Comparison of ENCODE assay signal across 8 cellular contexts in the genomic region with DNA sequence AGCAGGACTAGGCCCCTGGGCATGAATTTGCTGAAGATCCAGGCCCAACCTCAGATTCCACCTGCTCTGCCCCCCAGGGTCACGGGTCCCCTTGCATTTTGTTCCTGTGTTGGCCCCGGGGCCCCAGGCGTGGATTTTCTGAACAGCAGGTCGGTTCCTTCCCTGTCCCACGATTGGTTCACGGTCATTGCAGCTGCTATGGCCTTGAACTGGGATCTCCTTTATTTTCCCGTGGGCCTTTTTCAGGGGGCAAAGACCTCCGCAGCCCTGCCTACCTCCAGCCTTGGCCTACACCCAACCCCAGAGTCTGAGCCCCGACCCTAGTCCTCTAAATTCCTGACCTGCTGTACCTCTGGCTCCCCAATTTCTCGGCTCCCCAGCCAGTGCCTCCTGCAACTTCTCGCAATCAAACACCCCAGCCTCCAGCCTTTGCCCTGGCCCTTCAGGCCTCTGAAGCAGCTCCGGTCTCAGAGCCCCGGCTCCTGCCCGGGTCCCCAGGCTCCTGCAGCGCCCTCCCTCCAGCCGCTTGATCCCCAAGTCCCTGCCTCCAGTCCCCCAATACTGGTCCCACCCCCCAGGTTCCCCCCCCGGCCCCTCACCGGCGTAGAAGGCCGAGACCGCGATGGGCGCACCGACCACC. TPM values are rescaled to one million over a fixed set of nuclear protein-coding genes. Genes with fewer than 3 reads are reported as not detected.
DNase-seq lines count a peak whose midpoint lies in the region; ATAC-seq, FAIRE-seq and TF ChIP-seq lines count a peak whose summit lies in the region.
"Not testable (repeated sequence)": the region's sequence is repeated elsewhere in the genome, so short reads cannot be mapped to it uniquely, and the experiment has no call there.

No MANE protein-coding gene starts in this region.

- H3K4me3 ChIP-seq in bronchial epithelial cell (ENCODE audit: low read depth, low read length) (peak overlapping the region; percentile 65), heart right ventricle (peak overlapping the region; percentile 25 to 68 (median 52)), muscle layer of colon (ENCODE audit: low read depth in 1 of 2, low read length in 2 of 2) (peak overlapping the region; percentile 38), small intestine (ENCODE audit: low read depth in 1 of 2, low read length in 2 of 2) (peak overlapping the region; percentile 40 to 66), vagina (peak overlapping the region; percentile 42 to 50)

- H3K4me1 Mint-ChIP-seq in activated CD8-positive, alpha-beta memory T cell treated with anti-CD3 and anti-CD28 coated beads, Interleukin-2, amount 10 ng/mL, durations not matched to agents 7 days and 5 days = peaks cover 19% of the 10 kb centered on the region

- WGBS in heart right ventricle, 2 donors = 48 to 51% methylated on average over 24 of the region's 24 CpGs
- WGBS in small intestine, 3 donors = 6 to 32% (median 16%) methylated on average over 23 to 24 of the region's 24 CpGs

- not testable (repeated sequence) for TF ChIP-seq POLR2A in vagina (IDR thresholded peaks at IDR 0.05)

- not testable (repeated sequence) for H3K9ac ChIP-seq in muscle layer of colon (ENCODE audit: low read length)

- H3K27me3 Mint-ChIP-seq in activated CD8-positive, alpha-beta memory T cell treated with anti-CD3 and anti-CD28 coated beads, Interleukin-2, amount 10 ng/mL, durations not matched to agents 7 days and 5 days = not testable (repeated sequence)

- H3K36me3 ChIP-seq in bronchial epithelial cell (ENCODE audit: control insufficient read depth, insufficient read depth, low read length); muscle layer of colon (ENCODE audit: insufficient read depth, low read length); small intestine (ENCODE audit: control insufficient read depth in 2 of 2, insufficient read depth in 2 of 2, low read length in 2 of 2); vagina: not testable (repeated sequence)
- peaks cover 0 to 13% (median 0%) of the 10 kb centered on the region in 9 donors for H3K36me3 ChIP-seq in heart right ventricle

- H3K9me3 ChIP-seq in heart right ventricle; muscle layer of colon (ENCODE audit: low read length); small intestine (ENCODE audit: control insufficient read depth, low read depth); vagina: not testable (repeated sequence)

- intact Hi-C loops in heart right ventricle (cut with DNase I); vagina (cut with DNase I): not testable (repeated sequence)

- H3K27ac ChIP-seq in heart right ventricle (peak overlapping the region in 8 of 10 donors; percentile 1 to 58 (median 52)), small intestine (ENCODE audit: low read depth in 1 of 2, low read length in 1 of 2) (peak overlapping the region; percentile 20 to 38)
- not testable (repeated sequence) for H3K27ac ChIP-seq in muscle layer of colon (ENCODE audit: low read depth, low read length); vagina

- TF ChIP-seq CTCF in GM20000 (IDR thresholded peaks at IDR 0.05; ENCODE audit: extremely low read depth, missing control alignments); bronchial epithelial cell (IDR thresholded peaks at IDR 0.05; ENCODE audit: insufficient read depth, low read length, severe bottlenecking); heart right ventricle (IDR thresholded peaks at IDR 0.05); vagina (IDR thresholded peaks at IDR 0.05): not testable (repeated sequence)

- DNase-seq in GM20000 (ENCODE audit: low spot score) (peak; percentile 6), OCI-M1 (lab: John Stamatoyannopoulos, UW) (peak; percentile 24), small intestine (peak; percentile 26)
- not testable (repeated sequence) for DNase-seq in activated CD8-positive, alpha-beta memory T cell treated with anti-CD3 and anti-CD28 coated beads, Interleukin-2, amount 10 ng/mL, durations not matched to agents 7 days and 5 days; bronchial epithelial cell (ENCODE audit: low read depth); heart right ventricle; vagina (ENCODE audit: extremely low spot score in 2 of 2)

- H3K27ac Mint-ChIP-seq in activated CD8-positive, alpha-beta memory T cell treated with anti-CD3 and anti-CD28 coated beads, Interleukin-2, amount 10 ng/mL, durations not matched to agents 7 days and 5 days = peak overlapping the region; percentile 83

- peak; percentile 27 for ATAC-seq in activated CD8-positive, alpha-beta memory T cell treated with anti-CD3 and anti-CD28 coated beads, Interleukin-2, amount 10 ng/mL, durations not matched to agents 7 days and 5 days
- ATAC-seq in heart right ventricle = peak; percentile 20 to 57 (median 44)

- H3K27me3 ChIP-seq in bronchial epithelial cell (ENCODE audit: control insufficient read depth, insufficient read depth, low read length); heart right ventricle; muscle layer of colon (ENCODE audit: control insufficient read depth in 1 of 2, insufficient read depth in 2 of 2, low read length in 2 of 2); small intestine (ENCODE audit: control insufficient read depth in 2 of 2, insufficient read depth in 2 of 2, low read length in 2 of 2); vagina: not testable (repeated sequence)

- H3K36me3 Mint-ChIP-seq in activated CD8-positive, alpha-beta memory T cell treated with anti-CD3 and anti-CD28 coated beads, Interleukin-2, amount 10 ng/mL, durations not matched to agents 7 days and 5 days = not testable (repeated sequence)

- peaks cover 0 to 19% (median 0%) of the 10 kb centered on the region in 9 donors for H3K4me1 ChIP-seq in heart right ventricle
- H3K4me1 ChIP-seq in muscle layer of colon (ENCODE audit: insufficient read depth, low read length); small intestine (ENCODE audit: control insufficient read depth in 2 of 2, insufficient read depth in 1 of 2, low read depth in 1 of 2, low read length in 1 of 2); vagina: not testable (repeated sequence)

- peak overlapping the region; percentile 81 for H3K4me3 Mint-ChIP-seq in activated CD8-positive, alpha-beta memory T cell treated with anti-CD3 and anti-CD28 coated beads, Interleukin-2, amount 10 ng/mL, durations not matched to agents 7 days and 5 days

- H3K9me3 Mint-ChIP-seq in activated CD8-positive, alpha-beta memory T cell treated with anti-CD3 and anti-CD28 coated beads, Interleukin-2, amount 10 ng/mL, durations not matched to agents 7 days and 5 days (ENCODE audit: low read depth) = not testable (repeated sequence)

- CTCF ChIA-PET in activated CD8-positive, alpha-beta memory T cell treated with anti-CD3 and anti-CD28 coated beads, Interleukin-2, amount 10 ng/mL, durations not matched to agents 7 days and 5 days (lab: Charles Lee) = interaction anchor here (1.0 kb wide), 2 partner anchors 69 to 345 kb away, joined by 3 read pairs; a partner anchor contains a TSS

- not testable (repeated sequence) for FAIRE-seq in bronchial epithelial cell (lab: Jason Lieb, UNC); small intestine (lab: Jason Lieb, UNC)

RNA-seq across cellular contexts. Expression of a gene that starts 12.8 kb away (rescaled TPM):
- total RNA-seq in activated CD8-positive, alpha-beta memory T cell treated with anti-CD3 and anti-CD28 coated beads, Interleukin-2, amount 10 ng/mL, durations not matched to agents 7 days and 5 days = 10 to 100 TPM; 13.5 to 14.1 TPM
- total RNA-seq in bronchial epithelial cell (5.0 and 6.3 TPM in 2 replicates), heart right ventricle (10 to 100 TPM in 9 of 10 donors, 1 to 10 TPM in 1; 8.3 to 25.3 (median 17.0) TPM), vagina (11.5 TPM)
- polyA plus RNA-seq in heart right ventricle (10 to 100 TPM in 1 of 2 donors, 1 to 10 TPM in 1; 9.0 to 10.8 TPM), small intestine (100 to 1,000 TPM in 2 of 3 donors, 10 to 100 TPM in 1; 69.7 to 710 (median 458) TPM)

RNA-seq across cellular contexts. Expression of a gene that starts 15.2 kb away (rescaled TPM):
- 1 to 10 TPM; 1.0 to 1.5 TPM for total RNA-seq in activated CD8-positive, alpha-beta memory T cell treated with anti-CD3 and anti-CD28 coated beads, Interleukin-2, amount 10 ng/mL, durations not matched to agents 7 days and 5 days
- total RNA-seq in bronchial epithelial cell (not detected in 2 replicates), heart right ventricle (under 1 TPM in 1 of 10 donors, not detected in 9; 0.61 TPM), vagina (not detected)
- polyA plus RNA-seq in heart right ventricle (not detected), small intestine (under 1 TPM in 1 of 3 donors, not detected in 2; 0.03 TPM)

RNA-seq across cellular contexts. Expression of a gene that starts 25.8 kb away (rescaled TPM):
- under 1 TPM in 1 of 2 experiments, not detected in 1; 0.20 TPM for total RNA-seq in activated CD8-positive, alpha-beta memory T cell treated with anti-CD3 and anti-CD28 coated beads, Interleukin-2, amount 10 ng/mL, durations not matched to agents 7 days and 5 days
- total RNA-seq in bronchial epithelial cell (0.51 TPM in 1 of 2 replicates, not detected in the other), heart right ventricle (1 to 10 TPM in 2 of 10 donors, under 1 TPM in 8; 0.24 to 1.7 (median 0.64) TPM), vagina (not detected)
- polyA plus RNA-seq in heart right ventricle (1 to 10 TPM in 1 of 2 donors, under 1 TPM in 1; 0.28 to 1.2 TPM), small intestine (100 to 1,000 TPM in 2 of 3 donors, 10 to 100 TPM in 1; 18.6 to 321 (median 228) TPM)
